1 cellular context compared by ENCODE assay signal in the genomic region with DNA sequence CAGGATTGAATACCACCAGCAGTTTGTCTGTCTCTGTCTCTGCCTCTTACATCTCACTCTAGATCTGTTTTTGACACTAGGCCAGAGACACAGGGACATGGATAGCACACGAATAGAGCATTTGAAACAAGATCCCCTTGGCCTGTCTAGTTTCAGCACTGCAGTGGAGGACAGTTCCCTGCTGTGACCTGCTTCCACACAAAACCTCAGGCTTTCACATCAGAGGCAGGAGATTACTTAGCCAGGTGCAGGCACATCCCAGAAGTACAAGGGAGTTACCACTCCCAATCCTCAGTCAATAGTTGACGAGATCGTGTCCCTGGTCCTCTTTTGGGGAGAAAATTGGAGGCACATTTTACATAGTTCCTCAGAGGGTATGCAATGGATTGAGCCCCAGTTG.
TF ChIP-seq lines count a peak whose summit lies in the region.

No MANE protein-coding gene starts in this region.

TF ChIP-seq in GM12878, 131 proteins besides CTCF, POLR2A, EP300 and RAD21 (continued from another document):
- TF ChIP-seq, protein P1, sequence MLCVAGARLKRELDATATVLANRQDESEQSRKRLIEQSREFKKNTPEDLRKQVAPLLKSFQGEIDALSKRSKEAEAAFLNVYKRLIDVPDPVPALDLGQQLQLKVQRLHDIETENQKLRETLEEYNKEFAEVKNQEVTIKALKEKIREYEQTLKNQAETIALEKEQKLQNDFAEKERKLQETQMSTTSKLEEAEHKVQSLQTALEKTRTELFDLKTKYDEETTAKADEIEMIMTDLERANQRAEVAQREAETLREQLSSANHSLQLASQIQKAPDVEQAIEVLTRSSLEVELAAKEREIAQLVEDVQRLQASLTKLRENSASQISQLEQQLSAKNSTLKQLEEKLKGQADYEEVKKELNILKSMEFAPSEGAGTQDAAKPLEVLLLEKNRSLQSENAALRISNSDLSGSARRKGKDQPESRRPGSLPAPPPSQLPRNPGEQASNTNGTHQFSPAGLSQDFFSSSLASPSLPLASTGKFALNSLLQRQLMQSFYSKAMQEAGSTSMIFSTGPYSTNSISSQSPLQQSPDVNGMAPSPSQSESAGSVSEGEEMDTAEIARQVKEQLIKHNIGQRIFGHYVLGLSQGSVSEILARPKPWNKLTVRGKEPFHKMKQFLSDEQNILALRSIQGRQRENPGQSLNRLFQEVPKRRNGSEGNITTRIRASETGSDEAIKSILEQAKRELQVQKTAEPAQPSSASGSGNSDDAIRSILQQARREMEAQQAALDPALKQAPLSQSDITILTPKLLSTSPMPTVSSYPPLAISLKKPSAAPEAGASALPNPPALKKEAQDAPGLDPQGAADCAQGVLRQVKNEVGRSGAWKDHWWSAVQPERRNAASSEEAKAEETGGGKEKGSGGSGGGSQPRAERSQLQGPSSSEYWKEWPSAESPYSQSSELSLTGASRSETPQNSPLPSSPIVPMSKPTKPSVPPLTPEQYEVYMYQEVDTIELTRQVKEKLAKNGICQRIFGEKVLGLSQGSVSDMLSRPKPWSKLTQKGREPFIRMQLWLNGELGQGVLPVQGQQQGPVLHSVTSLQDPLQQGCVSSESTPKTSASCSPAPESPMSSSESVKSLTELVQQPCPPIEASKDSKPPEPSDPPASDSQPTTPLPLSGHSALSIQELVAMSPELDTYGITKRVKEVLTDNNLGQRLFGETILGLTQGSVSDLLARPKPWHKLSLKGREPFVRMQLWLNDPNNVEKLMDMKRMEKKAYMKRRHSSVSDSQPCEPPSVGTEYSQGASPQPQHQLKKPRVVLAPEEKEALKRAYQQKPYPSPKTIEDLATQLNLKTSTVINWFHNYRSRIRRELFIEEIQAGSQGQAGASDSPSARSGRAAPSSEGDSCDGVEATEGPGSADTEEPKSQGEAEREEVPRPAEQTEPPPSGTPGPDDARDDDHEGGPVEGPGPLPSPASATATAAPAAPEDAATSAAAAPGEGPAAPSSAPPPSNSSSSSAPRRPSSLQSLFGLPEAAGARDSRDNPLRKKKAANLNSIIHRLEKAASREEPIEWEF (IDR thresholded peaks at IDR 0.05; ENCODE audit: insufficient replicate concordance, low read depth, low read length) = no peak
- TF ChIP-seq, protein P2, sequence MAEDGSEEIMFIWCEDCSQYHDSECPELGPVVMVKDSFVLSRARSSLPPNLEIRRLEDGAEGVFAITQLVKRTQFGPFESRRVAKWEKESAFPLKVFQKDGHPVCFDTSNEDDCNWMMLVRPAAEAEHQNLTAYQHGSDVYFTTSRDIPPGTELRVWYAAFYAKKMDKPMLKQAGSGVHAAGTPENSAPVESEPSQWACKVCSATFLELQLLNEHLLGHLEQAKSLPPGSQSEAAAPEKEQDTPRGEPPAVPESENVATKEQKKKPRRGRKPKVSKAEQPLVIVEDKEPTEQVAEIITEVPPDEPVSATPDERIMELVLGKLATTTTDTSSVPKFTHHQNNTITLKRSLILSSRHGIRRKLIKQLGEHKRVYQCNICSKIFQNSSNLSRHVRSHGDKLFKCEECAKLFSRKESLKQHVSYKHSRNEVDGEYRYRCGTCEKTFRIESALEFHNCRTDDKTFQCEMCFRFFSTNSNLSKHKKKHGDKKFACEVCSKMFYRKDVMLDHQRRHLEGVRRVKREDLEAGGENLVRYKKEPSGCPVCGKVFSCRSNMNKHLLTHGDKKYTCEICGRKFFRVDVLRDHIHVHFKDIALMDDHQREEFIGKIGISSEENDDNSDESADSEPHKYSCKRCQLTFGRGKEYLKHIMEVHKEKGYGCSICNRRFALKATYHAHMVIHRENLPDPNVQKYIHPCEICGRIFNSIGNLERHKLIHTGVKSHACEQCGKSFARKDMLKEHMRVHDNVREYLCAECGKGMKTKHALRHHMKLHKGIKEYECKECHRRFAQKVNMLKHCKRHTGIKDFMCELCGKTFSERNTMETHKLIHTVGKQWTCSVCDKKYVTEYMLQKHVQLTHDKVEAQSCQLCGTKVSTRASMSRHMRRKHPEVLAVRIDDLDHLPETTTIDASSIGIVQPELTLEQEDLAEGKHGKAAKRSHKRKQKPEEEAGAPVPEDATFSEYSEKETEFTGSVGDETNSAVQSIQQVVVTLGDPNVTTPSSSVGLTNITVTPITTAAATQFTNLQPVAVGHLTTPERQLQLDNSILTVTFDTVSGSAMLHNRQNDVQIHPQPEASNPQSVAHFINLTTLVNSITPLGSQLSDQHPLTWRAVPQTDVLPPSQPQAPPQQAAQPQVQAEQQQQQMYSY (CRISPR knock-in tag; IDR thresholded peaks at IDR 0.05) = no peak
- TF ChIP-seq GATAD2B (conservative IDR thresholded peaks at IDR 0.05; ENCODE audit: low read depth) (no peak), POU2F2 (IDR thresholded peaks at IDR 0.05; ENCODE audit: borderline replicate concordance, low read depth, low read length) (no peak)
